In genomic region chr20:32536861-32537656, GRCh38 we compare ENCODE assay signal across 8 cellular contexts. TPM values are rescaled to one million over a fixed set of nuclear protein-coding genes. Genes with fewer than 3 reads are reported as not detected.
DNase-seq lines count a peak whose midpoint lies in the region; FAIRE-seq and TF ChIP-seq lines count a peak whose summit lies in the region.

No MANE protein-coding gene starts in this region.

- no peaks in the 10 kb centered on the region for H3K9me2 ChIP-seq in PC-9 (ENCODE audit: insufficient read depth)

- H3K9me3 ChIP-seq in HUES6 (ENCODE audit: control insufficient read depth, insufficient read depth, low read depth, low read length): no peaks in the 10 kb centered on the region
- H3K9me3 ChIP-seq in PC-9 (ENCODE audit: insufficient read depth, low read depth): no peaks in the 10 kb centered on the region
- H3K9me3 ChIP-seq in iPS DF 6.9 (ENCODE audit: control insufficient read depth, insufficient read depth, low read length): no peaks in the 10 kb centered on the region

- POLR2A ChIA-PET in PC-9 (lab: Charles Lee; ENCODE audit: unreplicated experiment): interaction anchor here (0.6 kb wide), 3 partner anchors 47 to 50 kb away, joined by 3 read pairs; no protein-coding TSS in a partner anchor

- no peak overlapping the region for H3K9ac ChIP-seq in HUES6 (ENCODE audit: low read length)

- no peak overlapping the region for H3K27ac ChIP-seq in HUES6 (ENCODE audit: low read depth, low read length)
- H3K27ac ChIP-seq in PC-9: peak overlapping the region; percentile 71
- no peak overlapping the region for H3K27ac ChIP-seq in iPS DF 6.9 (ENCODE audit: low read length)

- FAIRE-seq in GM12891 (lab: Jason Lieb, UNC): no peak

- H3K36me3 ChIP-seq in HUES6 (ENCODE audit: control insufficient read depth, insufficient read depth, low read length): no peaks in the 10 kb centered on the region
- H3K36me3 ChIP-seq in PC-9 (ENCODE audit: low read depth): no peaks in the 10 kb centered on the region
- no peaks in the 10 kb centered on the region for H3K36me3 ChIP-seq in iPS DF 6.9 (ENCODE audit: control insufficient read depth, insufficient read depth, low read length)

- DNase-seq in GM12891 (ENCODE audit: insufficient read length, low spot score) (peak; percentile 55), PC-9 (peak; percentile 68 to 91), iPS DF 6.9 (ENCODE audit: low read depth, low spot score) (no peak), SKM-1 (lab: John Stamatoyannopoulos, UW; ENCODE audit: unreplicated experiment) (no peak), HK-2 (ENCODE audit: unreplicated experiment) (no peak)
- peak; percentile 53 for DNase-seq in activated naive CD4-positive, alpha-beta T cell treated with anti-CD3 and anti-CD28 coated beads, Interleukin-2, amount 50 U/mL, for 16 hours
- peak; percentile 29 to 47 for DNase-seq in stimulated activated CD4-positive, alpha-beta T cell treated with anti-CD3 and anti-CD28 coated beads, Interleukin-1b, Interleukin-23, amount 100 ng/mL, for 4 hours (ENCODE audit: low read depth in 2 of 2)

- no peak for TF ChIP-seq CTCF in PC-9 (conservative IDR thresholded peaks at IDR 0.05)

- intact Hi-C loops in PC-9 (cut with micrococcal nuclease; ENCODE audit: unreplicated experiment): loop anchor here (2.0 to 5.0 kb wide), 3 partner anchors 48 to 115 kb away; partner anchors contain the start of gene NOL4L

- H3K4me1 ChIP-seq in HUES6 (ENCODE audit: control insufficient read depth, insufficient read depth, low read length) (peaks cover 49% of the 10 kb centered on the region), PC-9 (replicated peaks; ENCODE audit: insufficient read depth) (peaks cover 63% of the 10 kb centered on the region), iPS DF 6.9 (ENCODE audit: control insufficient read depth, insufficient read depth, low read length) (peaks cover 14% of the 10 kb centered on the region)

- H3K27me3 ChIP-seq in HUES6 (ENCODE audit: control insufficient read depth, insufficient read depth, low read length): peaks cover 40% of the 10 kb centered on the region
- H3K27me3 ChIP-seq in PC-9 (ENCODE audit: insufficient read depth, low read depth): no peaks in the 10 kb centered on the region
- H3K27me3 ChIP-seq in iPS DF 6.9 (ENCODE audit: control insufficient read depth, insufficient read depth, low read length): peaks cover 7% of the 10 kb centered on the region

- H3K4me3 ChIP-seq in HUES6 (ENCODE audit: low read depth, low read length) (peak overlapping the region; percentile 53), PC-9 (peak overlapping the region; percentile 48), iPS DF 6.9 (ENCODE audit: low read length) (peak overlapping the region; percentile 42; the same call in 1 of the 2 replicates)

- peak overlapping the region; percentile 73 for H3K4me2 ChIP-seq in PC-9

- peaks cover 44% of the 10 kb centered on the region for H3F3A ChIP-seq in PC-9 (ENCODE audit: insufficient read depth, low read depth)

- WGBS in iPS DF 6.9 (ENCODE audit: insufficient coverage, insufficient read length): no CpG with 5 or more reads among the region's 61 CpGs

- no peaks in the 10 kb centered on the region for H3K79me2 ChIP-seq in PC-9 (ENCODE audit: low read depth)

- no peak for TF ChIP-seq POLR2A in GM12891 (IDR thresholded peaks at IDR 0.05; ENCODE audit: low read depth, low read length)

- H4K20me1 ChIP-seq in PC-9 (ENCODE audit: insufficient read depth): no peaks in the 10 kb centered on the region

- CTCF ChIA-PET in PC-9 (lab: Charles Lee): interaction anchor here (0.7 to 1.2 kb wide), 2 partner anchors 14 to 1355 kb away, joined by 3 read pairs; no protein-coding TSS in a partner anchor

- BruUV-seq in PC-9 (replicated peaks; lab: Mats Ljungman, UMichigan): no TSS peak

- peak overlapping the region; percentile 65 for H2AFZ ChIP-seq in PC-9

TF ChIP-seq in GM12891, 5 proteins besides CTCF, POLR2A, EP300 and RAD21:
- TF ChIP-seq TAF1 (IDR thresholded peaks at IDR 0.05; ENCODE audit: low read depth, low read length) (no peak), POLR2AphosphoS5 (IDR thresholded peaks at IDR 0.05; ENCODE audit: low read depth, low read length) (no peak), SPI1 (IDR thresholded peaks at IDR 0.05; ENCODE audit: low read depth, low read length) (no peak), PAX5 (IDR thresholded peaks at IDR 0.05; ENCODE audit: insufficient read depth, low read length, severe bottlenecking) (no peak), POU2F2 (IDR thresholded peaks at IDR 0.05; ENCODE audit: low read depth, low read length) (no peak)

RNA-seq across cellular contexts. Expression of gene NOL4L, which starts 48.1 kb away (rescaled TPM):
- polyA plus RNA-seq in GM12891 (2012; ENCODE audit: low read depth, missing spikeins): 12.7 TPM
- 40.9 and 44.0 TPM in 2 replicates for total RNA-seq in PC-9 (2021)

Comparison
In these comparisons a context has a peak if more than half of its experiments do, and no peak if none do; other contexts are left out.
1. DNase-seq: peak in GM12891 (single experiment), PC-9 (2 of 2), activated naive CD4-positive, alpha-beta T cell treated with anti-CD3 and anti-CD28 coated beads, Interleukin-2, amount 50 U/mL, for 16 hours (single experiment) and stimulated activated CD4-positive, alpha-beta T cell treated with anti-CD3 and anti-CD28 coated beads, Interleukin-1b, Interleukin-23, amount 100 ng/mL, for 4 hours (2 of 2); none in iPS DF 6.9 (single experiment), SKM-1 (single experiment) and HK-2 (single experiment).
2. Peak in every context shown above with its lines, with median percentiles within 50 percentile points of each other: H3K4me3 ChIP-seq.